ENCODE assay signal across 8 cellular contexts in genomic region chr6:15389759-15390723, GRCh38.
DNase-seq lines count a peak whose midpoint lies in the region; ATAC-seq, FAIRE-seq and TF ChIP-seq lines count a peak whose summit lies in the region.

No MANE protein-coding gene starts in this region.

- H2AFZ ChIP-seq in GM12878 (ENCODE audit: control insufficient read depth, low read depth, low read length): no peak overlapping the region

- H3K4me1 ChIP-seq in A673 (ENCODE audit: insufficient read depth, low read length, poor library complexity, severe bottlenecking) (peaks cover 63% of the 10 kb centered on the region), GM12878 (ENCODE audit: control insufficient read depth, insufficient read depth, low read length) (peaks cover 56% of the 10 kb centered on the region)

- CTCF ChIA-PET in A673 (lab: Charles Lee): interaction anchor here (0.5 to 1.2 kb wide), 9 partner anchors 10 to 1260 kb away, joined by 3 to 5 read pairs (median 3); no protein-coding TSS in a partner anchor
- CTCF ChIA-PET in GM12878 (lab: Yijun Ruan, JAX): interaction anchor here (0.6 to 8.2 kb wide), 32 partner anchors 10 to 1238 kb away, joined by 3 to 146 read pairs (median 4); no protein-coding TSS in a partner anchor
- CTCF ChIA-PET in activated CD4-positive, alpha-beta memory T cell treated with anti-CD3 and anti-CD28 coated beads, Interleukin-2, amount 10 ng/mL, durations not matched to agents 7 days and 5 days (lab: Charles Lee): interaction anchor here (0.8 to 1.7 kb wide), 5 partner anchors 9 to 367 kb away, joined by 3 to 7 read pairs (median 3); no protein-coding TSS in a partner anchor

- no peaks in the 10 kb centered on the region for H3K36me3 ChIP-seq in A673 (ENCODE audit: insufficient read depth, low read length, poor library complexity, severe bottlenecking)
- H3K36me3 ChIP-seq in GM12878 (ENCODE audit: control insufficient read depth in 2 of 2, insufficient read depth in 2 of 2, low read length in 1 of 2): peaks cover 0 to 8% of the 10 kb centered on the region in 2 experiments; a peak in 3 of 4 replicates
- H3K36me3 ChIP-seq in kidney epithelial cell (ENCODE audit: control insufficient read depth, insufficient read depth, low read length): no peaks in the 10 kb centered on the region

- in situ Hi-C loops in G401 (cut with HindIII; ENCODE audit: low sequenced_read_pairs) (no loop called here), GM12878 (cut with MboI) (loop anchor here (5.0 to 10.0 kb wide), 2 partner anchors 138 to 1175 kb away; no protein-coding TSS in a partner anchor)

- H3K27ac ChIP-seq in A673 (ENCODE audit: low read depth, low read length, poor library complexity, severe bottlenecking) (peak overlapping the region; percentile 3), GM12878 (ENCODE audit: control insufficient read depth, insufficient read depth) (peak overlapping the region; percentile 40)

- peaks cover 17% of the 10 kb centered on the region for H3K36me3 Mint-ChIP-seq in type B pancreatic cell
- H3K36me3 Mint-ChIP-seq in activated CD4-positive, alpha-beta memory T cell treated with anti-CD3 and anti-CD28 coated beads, Interleukin-2, amount 10 ng/mL, durations not matched to agents 7 days and 5 days (ENCODE audit: low read depth): peaks cover 8% of the 10 kb centered on the region

- H3K9ac ChIP-seq in GM12878 (ENCODE audit: control insufficient read depth, insufficient read depth, low read length): no peak overlapping the region; the same call in 1 of the 2 replicates

- TF ChIP-seq RAD21 in GM12878 (IDR thresholded peaks at IDR 0.05; ENCODE audit: insufficient read depth, low read depth, low read length): peak; percentile 87

- SMC1A ChIA-PET in GM12878 (lab: Charles Lee; ENCODE audit: uncharacterized antibody, unreplicated experiment): interaction anchor here (0.6 to 11.8 kb wide), 33 partner anchors 10 to 1286 kb away, joined by 3 to 123 read pairs (median 6); no protein-coding TSS in a partner anchor

- peak overlapping the region; percentile 40 for H3K27ac Mint-ChIP-seq in type B pancreatic cell
- no peak overlapping the region for H3K27ac Mint-ChIP-seq in activated CD4-positive, alpha-beta memory T cell treated with anti-CD3 and anti-CD28 coated beads, Interleukin-2, amount 10 ng/mL, durations not matched to agents 7 days and 5 days

- no peak for TF ChIP-seq POLR2A in GM12878 (IDR thresholded peaks at IDR 0.05; ENCODE audit: low read depth, low read length)

- H3K27me3 ChIP-seq in A673 (replicated peaks; ENCODE audit: insufficient read depth, low read depth, low read length, poor library complexity) (no peaks in the 10 kb centered on the region), GM12878 (replicated peaks in 1 of 2; ENCODE audit: control insufficient read depth in 2 of 2, insufficient read depth in 2 of 2, low read length in 1 of 2) (no peaks in the 10 kb centered on the region), kidney epithelial cell (ENCODE audit: control insufficient read depth, insufficient read depth, low read length) (no peaks in the 10 kb centered on the region)

- H3K4me2 ChIP-seq in GM12878 (ENCODE audit: control insufficient read depth, insufficient read depth): peak overlapping the region; percentile 54

- RAD21 ChIA-PET in GM12878 (lab: Charles Lee; ENCODE audit: unreplicated experiment): interaction anchor here (0.5 to 8.2 kb wide), 25 partner anchors 9 to 393 kb away, joined by 3 to 75 read pairs (median 5); partner anchors contain the start of gene JARID2

- FAIRE-seq in GM12878 (lab: Jason Lieb, UNC): no peak

- H3K4me1 Mint-ChIP-seq in type B pancreatic cell (ENCODE audit: unreplicated experiment): peaks cover 57% of the 10 kb centered on the region
- H3K4me1 Mint-ChIP-seq in activated CD4-positive, alpha-beta memory T cell treated with anti-CD3 and anti-CD28 coated beads, Interleukin-2, amount 10 ng/mL, durations not matched to agents 7 days and 5 days: peaks cover 64% of the 10 kb centered on the region

- H3K79me2 ChIP-seq in GM12878 (ENCODE audit: control insufficient read depth, insufficient read depth, low read length): peaks cover 94% of the 10 kb centered on the region

- peak; percentile 56 for ATAC-seq in GM12878
- ATAC-seq in GM18520 (IDR thresholded peaks at IDR 0.05; ENCODE audit: unreplicated experiment): no peak

- WGBS in GM12878 (ENCODE audit: insufficient coverage, insufficient replicate concordance, low lambda C conversion rate, missing lambda C conversion rate): 69% methylated on average over 14 of the region's 14 CpGs

- peak; percentile 78 for TF ChIP-seq CTCF in A673 (conservative IDR thresholded peaks at IDR 0.05; ENCODE audit: low read depth, low read length)
- TF ChIP-seq CTCF in GM12878 (IDR thresholded peaks at IDR 0.05 in 2 of 3, conservative IDR thresholded peaks at IDR 0.05 in 1 of 3; ENCODE audit: control insufficient read depth in 2 of 3, extremely low read depth in 1 of 3, insufficient read depth in 1 of 3, low read depth in 3 of 3, low read length in 3 of 3): peak; percentile 65 to 69 (median 68)
- TF ChIP-seq CTCF in kidney epithelial cell (IDR thresholded peaks at IDR 0.05; ENCODE audit: insufficient read depth, low read length, poor library complexity, severe bottlenecking): peak; percentile 60
- TF ChIP-seq CTCF in type B pancreatic cell (conservative IDR thresholded peaks at IDR 0.05): peak; percentile 86

- DNase-seq in A673 (ENCODE audit: low spot score) (peak; percentile 82), G401 (ENCODE audit: low spot score) (peak; percentile 54), NCI-H2171 treated with DMSO at 0.1 percent for 48 hours (lab: John Stamatoyannopoulos, UW) (peak; percentile 63), GM12878 (ENCODE audit: low read depth, low spot score) (peak; percentile 52), kidney epithelial cell (ENCODE audit: low read depth) (no peak), type B pancreatic cell (ENCODE audit: extremely low spot score, unreplicated experiment) (no peak)
- no peak for DNase-seq in activated CD4-positive, alpha-beta memory T cell treated with anti-CD3 and anti-CD28 coated beads, Interleukin-2, amount 10 ng/mL, durations not matched to agents 7 days and 5 days

- H3K9me3 Mint-ChIP-seq in type B pancreatic cell: peaks cover 4% of the 10 kb centered on the region
- H3K9me3 Mint-ChIP-seq in activated CD4-positive, alpha-beta memory T cell treated with anti-CD3 and anti-CD28 coated beads, Interleukin-2, amount 10 ng/mL, durations not matched to agents 7 days and 5 days: no peaks in the 10 kb centered on the region

- H3K9me3 ChIP-seq in A673 (ENCODE audit: low read depth, low read length, poor library complexity, severe bottlenecking) (peaks cover 7% of the 10 kb centered on the region), GM12878 (replicated peaks; ENCODE audit: control insufficient read depth, insufficient read depth, low read length) (no peaks in the 10 kb centered on the region; the same call in 1 of the 3 replicates)

- POLR2A ChIA-PET in A673 (lab: Charles Lee; ENCODE audit: low non-redundant PET): no interaction called here
- POLR2A ChIA-PET in GM12878 (lab: Charles Lee): interaction anchor here (0.5 to 2.6 kb wide), 8 partner anchors 9 to 505 kb away, joined by 3 to 10 read pairs (median 4); no protein-coding TSS in a partner anchor
- POLR2A ChIA-PET in activated CD4-positive, alpha-beta memory T cell treated with anti-CD3 and anti-CD28 coated beads, Interleukin-2, amount 10 ng/mL, durations not matched to agents 7 days and 5 days (lab: Charles Lee): interaction anchor here (0.9 to 1.4 kb wide), 2 partner anchors 11 to 13 kb away, joined by 3 to 5 read pairs; no protein-coding TSS in a partner anchor

- intact Hi-C loops in A673 (cut with micrococcal nuclease; ENCODE audit: unreplicated experiment) (loop anchor here (2.0 to 5.0 kb wide), 5 partner anchors 143 to 1178 kb away; partner anchors contain the start of gene JARID2), GM12878 (cut with micrococcal nuclease; ENCODE audit: unreplicated experiment) (loop anchor here (1.0 to 5.0 kb wide), 4 partner anchors 52 to 1178 kb away; no protein-coding TSS in a partner anchor)

- H3K4me3 ChIP-seq in A673 (ENCODE audit: low read depth, low read length, poor library complexity, severe bottlenecking) (no peak overlapping the region), GM12878 (no peak overlapping the region), kidney epithelial cell (ENCODE audit: low read depth, low read length) (no peak overlapping the region)

- H3K27me3 Mint-ChIP-seq in type B pancreatic cell: no peaks in the 10 kb centered on the region
- H3K27me3 Mint-ChIP-seq in activated CD4-positive, alpha-beta memory T cell treated with anti-CD3 and anti-CD28 coated beads, Interleukin-2, amount 10 ng/mL, durations not matched to agents 7 days and 5 days: no peaks in the 10 kb centered on the region

- TF ChIP-seq EP300 in GM12878 (IDR thresholded peaks at IDR 0.05; ENCODE audit: borderline replicate concordance in 1 of 2, control insufficient read depth in 1 of 2, low read depth in 2 of 2, low read length in 2 of 2): no peak

- peak overlapping the region; percentile 61 for H3K4me3 Mint-ChIP-seq in type B pancreatic cell
- no peak overlapping the region for H3K4me3 Mint-ChIP-seq in activated CD4-positive, alpha-beta memory T cell treated with anti-CD3 and anti-CD28 coated beads, Interleukin-2, amount 10 ng/mL, durations not matched to agents 7 days and 5 days

- H4K20me1 ChIP-seq in GM12878 (ENCODE audit: control insufficient read depth, insufficient read depth): no peaks in the 10 kb centered on the region

- BruUV-seq in A673 (replicated peaks; lab: Mats Ljungman, UMichigan) (no TSS peak), GM12878 (replicated peaks; lab: Mats Ljungman, UMichigan) (no TSS peak)

TF ChIP-seq in GM12878, 131 proteins besides CTCF, POLR2A, EP300 and RAD21 (continues in another document):
- TF ChIP-seq ZNF274 (IDR thresholded peaks at IDR 0.05; ENCODE audit: insufficient read depth, insufficient read length): no peak

Comparison
In these comparisons a context has a peak if more than half of its experiments do, and no peak if none do; other contexts are left out.
1. DNase-seq: peak in A673 (single experiment), G401 (single experiment), NCI-H2171 treated with DMSO at 0.1 percent for 48 hours (single experiment) and GM12878 (single experiment); none in kidney epithelial cell (single experiment), type B pancreatic cell (single experiment) and activated CD4-positive, alpha-beta memory T cell treated with anti-CD3 and anti-CD28 coated beads, Interleukin-2, amount 10 ng/mL, durations not matched to agents 7 days and 5 days (single experiment).
2. Peak in every context shown above with its lines, with median percentiles within 50 percentile points of each other: CTCF ChIP-seq.